Comparison of ENCODE assay signal across 8 cellular contexts in the genomic region with DNA sequence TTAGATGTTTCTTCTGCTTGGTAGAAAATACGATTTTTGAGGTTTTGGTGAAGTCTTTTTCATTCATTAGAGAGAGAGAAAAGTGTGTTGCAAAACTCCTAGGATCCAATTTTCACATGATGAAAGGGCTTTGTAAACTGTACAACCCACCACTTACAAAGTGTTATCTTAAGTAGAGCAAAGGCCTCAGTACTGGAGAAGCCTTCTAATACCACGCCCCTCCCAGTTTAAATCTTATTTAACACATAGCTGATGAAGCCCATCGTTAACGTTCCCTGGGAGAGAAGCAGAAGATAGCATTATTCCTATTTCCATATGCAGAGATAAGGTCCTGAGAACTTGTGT. TPM values are rescaled to one million over a fixed set of nuclear protein-coding genes. Genes with fewer than 3 reads are reported as not detected.
DNase-seq lines count a peak whose midpoint lies in the region; ATAC-seq, FAIRE-seq and TF ChIP-seq lines count a peak whose summit lies in the region.

No MANE protein-coding gene starts in this region.

- peak overlapping the region; percentile 78 for H3K27ac ChIP-seq in endothelial cell of umbilical vein (ENCODE audit: insufficient read depth, low read depth, low read length)

- no peaks in the 10 kb centered on the region for H4K20me1 ChIP-seq in endothelial cell of umbilical vein (replicated peaks; ENCODE audit: control insufficient read depth, extremely low read depth, insufficient read depth, low read length)

- H3K4me1 Mint-ChIP-seq in activated CD8-positive, alpha-beta memory T cell treated with anti-CD3 and anti-CD28 coated beads, Interleukin-2, amount 10 ng/mL, durations not matched to agents 7 days and 5 days = peaks cover 42% of the 10 kb centered on the region
- peaks cover 58% of the 10 kb centered on the region for H3K4me1 Mint-ChIP-seq in nephron progenitor cell

- H3K4me3 ChIP-seq in endothelial cell of umbilical vein (replicated peaks in 1 of 3; ENCODE audit: insufficient read depth in 1 of 3, low read depth in 1 of 3, low read length in 3 of 3) = peak overlapping the region; percentile 6 to 44 (median 39)

- peak overlapping the region; percentile 83 for H3K9ac ChIP-seq in endothelial cell of umbilical vein (replicated peaks; ENCODE audit: extremely low read depth, insufficient read depth, low read length)

- peak; percentile 5 for ATAC-seq in activated CD8-positive, alpha-beta memory T cell treated with anti-CD3 and anti-CD28 coated beads, Interleukin-2, amount 10 ng/mL, durations not matched to agents 7 days and 5 days

- H3K36me3 ChIP-seq in endothelial cell of umbilical vein (ENCODE audit: control insufficient read depth in 2 of 2, extremely low read depth in 1 of 2, insufficient read depth in 2 of 2, low read length in 2 of 2) = no peaks in the 10 kb centered on the region

- no peaks in the 10 kb centered on the region for H3K9me3 ChIP-seq in endothelial cell of umbilical vein (replicated peaks; ENCODE audit: control insufficient read depth, insufficient read depth, low read length)

- TSS peak; percentile 71 for BruUV-seq in endothelial cell of umbilical vein (replicated peaks; lab: Mats Ljungman, UMichigan)

- no peaks in the 10 kb centered on the region for H3K27me3 Mint-ChIP-seq in activated CD8-positive, alpha-beta memory T cell treated with anti-CD3 and anti-CD28 coated beads, Interleukin-2, amount 10 ng/mL, durations not matched to agents 7 days and 5 days
- H3K27me3 Mint-ChIP-seq in nephron progenitor cell (ENCODE audit: low read depth, poor library complexity) = peaks cover 11% of the 10 kb centered on the region

- peaks cover 12% of the 10 kb centered on the region for H3K79me2 ChIP-seq in endothelial cell of umbilical vein (ENCODE audit: control insufficient read depth, insufficient read depth, low read length)

- H3K4me1 ChIP-seq in endothelial cell of umbilical vein (ENCODE audit: control insufficient read depth, extremely low read depth, insufficient read depth, low read length) = peaks cover 43% of the 10 kb centered on the region

- no peaks in the 10 kb centered on the region for H3K9me1 ChIP-seq in endothelial cell of umbilical vein (replicated peaks; ENCODE audit: control insufficient read depth, extremely low read depth, insufficient read depth, low read length)

- no peak overlapping the region for H3K27ac Mint-ChIP-seq in activated CD8-positive, alpha-beta memory T cell treated with anti-CD3 and anti-CD28 coated beads, Interleukin-2, amount 10 ng/mL, durations not matched to agents 7 days and 5 days
- no peak overlapping the region for H3K27ac Mint-ChIP-seq in nephron progenitor cell

- dilution Hi-C loops in endothelial cell of umbilical vein (cut with MboI; ENCODE audit: extremely low pct_ligation_motif_present, low sequenced_read_pairs) = no loop called here

- TF ChIP-seq CTCF in endothelial cell of umbilical vein (IDR thresholded peaks at IDR 0.05; ENCODE audit: extremely low read depth in 1 of 2, insufficient read depth in 1 of 2, low read depth in 1 of 2, low read length in 2 of 2) = no peak
- no peak for TF ChIP-seq CTCF in nephron progenitor cell (IDR thresholded peaks at IDR 0.05)

- no peaks in the 10 kb centered on the region for H3K36me3 Mint-ChIP-seq in activated CD8-positive, alpha-beta memory T cell treated with anti-CD3 and anti-CD28 coated beads, Interleukin-2, amount 10 ng/mL, durations not matched to agents 7 days and 5 days
- peaks cover 5% of the 10 kb centered on the region for H3K36me3 Mint-ChIP-seq in nephron progenitor cell (ENCODE audit: low read depth)

- POLR2A ChIA-PET in endothelial cell of umbilical vein (lab: Charles Lee) = interaction anchor here (0.6 to 1.2 kb wide), 2 partner anchors 61 to 105 kb away, joined by 3 read pairs; a partner anchor contains a TSS

- no peaks in the 10 kb centered on the region for H3K9me3 Mint-ChIP-seq in activated CD8-positive, alpha-beta memory T cell treated with anti-CD3 and anti-CD28 coated beads, Interleukin-2, amount 10 ng/mL, durations not matched to agents 7 days and 5 days (ENCODE audit: low read depth)
- H3K9me3 Mint-ChIP-seq in nephron progenitor cell = peaks cover 6% of the 10 kb centered on the region

- intact Hi-C loops in endothelial cell of umbilical vein (cut with micrococcal nuclease) = loop anchor here (5.0 kb wide), 1 partner anchor 106 kb away; a partner anchor contains a TSS

- no peak for DNase-seq in activated CD8-positive, alpha-beta memory T cell treated with anti-CD3 and anti-CD28 coated beads, Interleukin-2, amount 10 ng/mL, durations not matched to agents 7 days and 5 days
- DNase-seq in activated CD8-positive, alpha-beta memory T cell treated with anti-CD3 and anti-CD28 coated beads, Interleukin-2, amount 50 U/mL, for 4 hours = no peak
- peak; percentile 73 for DNase-seq in OCI-M1 (lab: John Stamatoyannopoulos, UW)
- no peak for DNase-seq in endothelial cell of umbilical vein (ENCODE audit: low read depth, low spot score)
- no peak for DNase-seq in nephron progenitor cell
- DNase-seq in DMS153 (lab: John Stamatoyannopoulos, UW) = no peak
- DNase-seq in SKM-1 treated with dmso at 0.1 percent for 144 hours (lab: John Stamatoyannopoulos, UW; ENCODE audit: unreplicated experiment) = no peak
- DNase-seq in HK-2 (ENCODE audit: unreplicated experiment) = no peak

- FAIRE-seq in endothelial cell of umbilical vein (lab: Jason Lieb, UNC) = no peak

- H3K27me3 ChIP-seq in endothelial cell of umbilical vein (ENCODE audit: control insufficient read depth in 2 of 2, insufficient read depth in 2 of 2, low read length in 2 of 2) = no peaks in the 10 kb centered on the region

- CTCF ChIA-PET in activated CD8-positive, alpha-beta memory T cell treated with anti-CD3 and anti-CD28 coated beads, Interleukin-2, amount 10 ng/mL, durations not matched to agents 7 days and 5 days (lab: Charles Lee) = interaction anchor here (1.6 to 4.6 kb wide), 8 partner anchors 13 to 196 kb away, joined by 5 to 55 read pairs (median 10); a partner anchor contains a TSS
- CTCF ChIA-PET in endothelial cell of umbilical vein (lab: Charles Lee) = interaction anchor here (1.0 to 5.4 kb wide), 11 partner anchors 27 to 425 kb away, joined by 3 to 40 read pairs (median 8); no protein-coding TSS in a partner anchor

- TF ChIP-seq POLR2A in endothelial cell of umbilical vein (IDR thresholded peaks at IDR 0.05; ENCODE audit: low read depth, low read length) = no peak

- H3K4me2 ChIP-seq in endothelial cell of umbilical vein (ENCODE audit: insufficient read depth, low read length) = peak overlapping the region; percentile 90

- H3K4me3 Mint-ChIP-seq in activated CD8-positive, alpha-beta memory T cell treated with anti-CD3 and anti-CD28 coated beads, Interleukin-2, amount 10 ng/mL, durations not matched to agents 7 days and 5 days = peak overlapping the region; percentile 78
- H3K4me3 Mint-ChIP-seq in nephron progenitor cell = peak overlapping the region; percentile 47

- peak overlapping the region; percentile 6 for H2AFZ ChIP-seq in endothelial cell of umbilical vein (ENCODE audit: low read depth, low read length)

TF ChIP-seq in endothelial cell of umbilical vein, 7 proteins besides CTCF, POLR2A, EP300 and RAD21:
- no peak for TF ChIP-seq GATA2 (IDR thresholded peaks at IDR 0.05; ENCODE audit: insufficient read depth, insufficient read length, low read depth, low read length)
- TF ChIP-seq POLR2AphosphoS5 (IDR thresholded peaks at IDR 0.05; ENCODE audit: insufficient read depth, low read depth, low read length) = no peak
- no peak for TF ChIP-seq JUN (IDR thresholded peaks at IDR 0.05; ENCODE audit: borderline replicate concordance, insufficient read depth, insufficient read length, low read depth)
- TF ChIP-seq EZH2 (IDR thresholded peaks at IDR 0.05; ENCODE audit: borderline replicate concordance, low read depth, low read length, severe bottlenecking) = no peak
- no peak for TF ChIP-seq MYC (IDR thresholded peaks at IDR 0.05; ENCODE audit: low read depth, low read length)
- TF ChIP-seq, protein P1, sequence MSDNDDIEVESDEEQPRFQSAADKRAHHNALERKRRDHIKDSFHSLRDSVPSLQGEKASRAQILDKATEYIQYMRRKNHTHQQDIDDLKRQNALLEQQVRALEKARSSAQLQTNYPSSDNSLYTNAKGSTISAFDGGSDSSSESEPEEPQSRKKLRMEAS (IDR thresholded peaks at IDR 0.05; ENCODE audit: insufficient read depth, insufficient read length) = no peak
- no peak for TF ChIP-seq FOS (IDR thresholded peaks at IDR 0.05; ENCODE audit: borderline replicate concordance, insufficient read depth, low read length)

RNA-seq across cellular contexts. Expression of a gene that starts 0.9 kb away (rescaled TPM):
- total RNA-seq in activated CD8-positive, alpha-beta memory T cell treated with anti-CD3 and anti-CD28 coated beads, Interleukin-2, amount 10 ng/mL, durations not matched to agents 7 days and 5 days = 10 to 100 TPM in 1 of 2 experiments, 1 to 10 TPM in 1; 7.2 to 13.5 TPM
- 5.3 and 6.0 TPM in 2 replicates for total RNA-seq in endothelial cell of umbilical vein
- polyA plus RNA-seq in endothelial cell of umbilical vein = 3.3 and 3.7 TPM in 2 replicates
- polyA plus RNA-seq in endothelial cell of umbilical vein (2011; cell fraction: cytosol; rRNA removed) = 3.6 and 4.2 TPM in 2 replicates
- 8.6 and 9.6 TPM in 2 replicates for polyA plus RNA-seq in endothelial cell of umbilical vein (2011; cell fraction: nucleus; rRNA removed)
- polyA plus RNA-seq in endothelial cell of umbilical vein (2012) = 4.7 and 6.3 TPM in 2 replicates
- 5.0 and 5.7 TPM in 2 replicates for polyA minus RNA-seq in endothelial cell of umbilical vein
- 0.72 TPM for polyA minus RNA-seq in endothelial cell of umbilical vein (2011; cell fraction: cytosol; rRNA and poly(A)+ RNA removed)
- 14.3 and 15.0 TPM in 2 replicates for polyA minus RNA-seq in endothelial cell of umbilical vein (2011; cell fraction: nucleus; rRNA and poly(A)+ RNA removed)

RNA-seq across cellular contexts. Expression of a gene that starts 26.8 kb away (rescaled TPM):
- 10 to 100 TPM; 56.0 to 68.0 TPM for total RNA-seq in activated CD8-positive, alpha-beta memory T cell treated with anti-CD3 and anti-CD28 coated beads, Interleukin-2, amount 10 ng/mL, durations not matched to agents 7 days and 5 days
- total RNA-seq in endothelial cell of umbilical vein = 74.6 and 75.2 TPM in 2 replicates
- polyA plus RNA-seq in endothelial cell of umbilical vein = 52.5 and 73.4 TPM in 2 replicates
- polyA plus RNA-seq in endothelial cell of umbilical vein (2011; cell fraction: cytosol; rRNA removed) = 71.1 and 74.7 TPM in 2 replicates
- polyA plus RNA-seq in endothelial cell of umbilical vein (2011; cell fraction: nucleus; rRNA removed) = 190 and 261 TPM in 2 replicates
- 71.0 and 96.4 TPM in 2 replicates for polyA plus RNA-seq in endothelial cell of umbilical vein (2012)
- polyA minus RNA-seq in endothelial cell of umbilical vein = 51.8 and 75.8 TPM in 2 replicates
- polyA minus RNA-seq in endothelial cell of umbilical vein (2011; cell fraction: cytosol; rRNA and poly(A)+ RNA removed) = 33.4 TPM
- polyA minus RNA-seq in endothelial cell of umbilical vein (2011; cell fraction: nucleus; rRNA and poly(A)+ RNA removed) = 80.8 and 105 TPM in 2 replicates
